8 cellular contexts compared by ENCODE assay signal in the genomic region with DNA sequence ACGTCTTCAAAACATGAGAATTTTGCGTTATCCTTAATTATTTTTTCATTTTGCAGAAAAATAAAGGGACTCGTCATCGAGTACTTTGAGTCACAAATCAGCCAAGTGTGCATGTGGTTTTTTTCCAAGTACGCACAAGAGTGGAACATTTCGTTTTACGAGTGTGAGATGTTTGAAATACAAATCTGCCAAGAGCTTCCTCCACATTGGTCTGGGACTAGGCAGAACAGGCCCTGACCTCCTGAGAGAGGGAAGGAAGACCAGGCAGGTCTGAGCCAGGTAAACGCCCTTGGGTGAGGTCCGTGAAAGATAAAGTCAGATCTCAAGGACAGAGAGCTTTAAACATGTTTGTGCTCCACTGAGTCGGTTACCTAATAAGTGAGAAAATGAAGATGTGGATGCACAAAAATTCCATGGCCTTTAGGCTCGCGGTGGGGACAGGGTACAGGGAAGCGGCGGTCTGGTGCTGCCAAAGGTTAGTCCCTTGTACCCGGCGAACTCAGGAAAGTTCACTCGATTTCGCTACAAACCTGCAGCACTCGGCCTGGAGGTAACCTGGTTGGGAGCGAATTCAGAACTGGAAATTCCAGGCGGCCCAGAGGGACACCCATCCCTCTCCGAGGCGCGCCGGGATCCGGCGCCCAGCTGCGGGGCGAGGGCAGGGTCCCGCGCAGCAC. TPM values are rescaled to one million over a fixed set of nuclear protein-coding genes. Genes with fewer than 3 reads are reported as not detected.
DNase-seq lines count a peak whose midpoint lies in the region; ATAC-seq and TF ChIP-seq lines count a peak whose summit lies in the region.

No MANE protein-coding gene starts in this region.

- H3K27ac Mint-ChIP-seq in CD8-positive, alpha-beta memory T cell = peak overlapping the region; percentile 92 to 99 (median 96)
- H3K27ac Mint-ChIP-seq in chondrocyte (ENCODE audit: unreplicated experiment) = peak overlapping the region; percentile 52

- H3K27me3 Mint-ChIP-seq in CD8-positive, alpha-beta memory T cell = peaks cover 0 to 2% of the 10 kb centered on the region in 2 donors
- no peaks in the 10 kb centered on the region for H3K27me3 Mint-ChIP-seq in chondrocyte (ENCODE audit: low read depth)

- no peak for DNase-seq in CD8-positive, alpha-beta memory T cell
- DNase-seq in MG63 (no peak), chondrocyte (ENCODE audit: low spot score) (no peak), lower leg skin (ENCODE audit: low spot score in 2 of 2) (peak; percentile 76 to 90)

- WGBS in lower leg skin, 2 donors = 12 to 16% methylated on average over 18 to 20 of the region's 31 CpGs
- WGBS in thymus = 17% methylated on average over 31 of the region's 31 CpGs

- POLR2A ChIA-PET in CD8-positive, alpha-beta memory T cell (lab: Charles Lee) = interaction anchor here (1.0 to 3.6 kb wide), 13 partner anchors 10 to 263 kb away, joined by 3 to 44 read pairs (median 5); partner anchors contain the start of genes MED4 and NUDT15

- intact Hi-C loops in lower leg skin (cut with DNase I; ENCODE audit: low total_unique reads) = no loop called here

- H3K36me3 Mint-ChIP-seq in CD8-positive, alpha-beta memory T cell = peaks cover 4 to 42% (median 9%) of the 10 kb centered on the region in 3 donors
- H3K36me3 Mint-ChIP-seq in chondrocyte (ENCODE audit: low read depth) = no peaks in the 10 kb centered on the region

- peak overlapping the region; percentile 81 for H3K4me3 ChIP-seq in CD8-positive, alpha-beta memory T cell (ENCODE audit: low read length)
- H3K4me3 ChIP-seq in MG63 (peak overlapping the region; percentile 87), lower leg skin (ENCODE audit: low read depth, poor library complexity, severe bottlenecking) (peak overlapping the region; percentile 51), thymus (ENCODE audit: low read length) (peak overlapping the region; percentile 82)

- ATAC-seq in GM21390 (IDR thresholded peaks at IDR 0.05; ENCODE audit: unreplicated experiment) (peak; percentile 11), HG02642 (IDR thresholded peaks at IDR 0.05; ENCODE audit: poor library complexity, unreplicated experiment) (no peak), GM21360 (IDR thresholded peaks at IDR 0.05; ENCODE audit: unreplicated experiment) (no peak)

- no peaks in the 10 kb centered on the region for H3K27me3 ChIP-seq in CD8-positive, alpha-beta memory T cell (ENCODE audit: insufficient read depth, low read length, poor library complexity, severe bottlenecking)
- H3K27me3 ChIP-seq in MG63 (no peaks in the 10 kb centered on the region), thymus (ENCODE audit: control insufficient read depth, insufficient read depth) (no peaks in the 10 kb centered on the region)

- H3K4me1 Mint-ChIP-seq in CD8-positive, alpha-beta memory T cell = peaks cover 44 to 62% (median 50%) of the 10 kb centered on the region in 3 donors
- H3K4me1 Mint-ChIP-seq in chondrocyte (ENCODE audit: low read depth) = peaks cover 43% of the 10 kb centered on the region

- no peak for TF ChIP-seq POLR2A in lower leg skin (IDR thresholded peaks at IDR 0.05)

- H3K4me3 Mint-ChIP-seq in CD8-positive, alpha-beta memory T cell = peak overlapping the region; percentile 95 to 100 (median 98)
- peak overlapping the region; percentile 91 for H3K4me3 Mint-ChIP-seq in chondrocyte (ENCODE audit: unreplicated experiment)

- TF ChIP-seq CTCF in chondrocyte (IDR thresholded peaks at IDR 0.05) (no peak), lower leg skin (IDR thresholded peaks at IDR 0.05) (no peak)

- no peaks in the 10 kb centered on the region for H3K9me3 ChIP-seq in CD8-positive, alpha-beta memory T cell (ENCODE audit: low read length)
- no peaks in the 10 kb centered on the region for H3K9me3 ChIP-seq in MG63
- H3K9me3 ChIP-seq in thymus (ENCODE audit: control insufficient read depth) = no peaks in the 10 kb centered on the region

- H3K9me3 Mint-ChIP-seq in CD8-positive, alpha-beta memory T cell = no peaks in the 10 kb centered on the region
- no peaks in the 10 kb centered on the region for H3K9me3 Mint-ChIP-seq in chondrocyte (ENCODE audit: low read depth)

- H3K27ac ChIP-seq in CD8-positive, alpha-beta memory T cell (ENCODE audit: low read depth, low read length) = peak overlapping the region; percentile 65
- peak overlapping the region; percentile 93 for H3K27ac ChIP-seq in thymus (ENCODE audit: low read depth)

- H3K4me1 ChIP-seq in CD8-positive, alpha-beta memory T cell (ENCODE audit: insufficient read depth, low read length) = peaks cover 40% of the 10 kb centered on the region
- peaks cover 14% of the 10 kb centered on the region for H3K4me1 ChIP-seq in thymus (ENCODE audit: control insufficient read depth, insufficient read depth, low read length)

- CTCF ChIA-PET in CD8-positive, alpha-beta memory T cell (lab: Charles Lee) = interaction anchor here (0.7 to 2.7 kb wide), 18 partner anchors 8 to 536 kb away, joined by 3 to 46 read pairs (median 6); partner anchors contain the start of genes MED4 and NUDT15

- no peaks in the 10 kb centered on the region for H3K36me3 ChIP-seq in CD8-positive, alpha-beta memory T cell (ENCODE audit: insufficient read depth, low read length)
- H3K36me3 ChIP-seq in MG63 = no peaks in the 10 kb centered on the region
- no peaks in the 10 kb centered on the region for H3K36me3 ChIP-seq in thymus (ENCODE audit: control insufficient read depth, insufficient read depth)

RNA-seq across cellular contexts. Expression of gene ITM2B, which starts 0.4 kb away (rescaled TPM):
- total RNA-seq in CD8-positive, alpha-beta memory T cell = 100 to 1,000 TPM; 122 to 127 TPM
- polyA plus RNA-seq in CD8-positive, alpha-beta memory T cell = 1,289 TPM
- 39.7 and 47.3 TPM in 2 replicates for total RNA-seq in MG63 (2014; rRNA removed; shearing (Covaris generic); ENCODE audit: low replicate concordance)
- 339 to 450 TPM (median 350 TPM) in 3 replicates for total RNA-seq in chondrocyte
- 100 to 1,000 TPM; 749 to 856 (median 792) TPM for total RNA-seq in lower leg skin
- 720 TPM for polyA plus RNA-seq in thymus

Comparison
In these comparisons a context has a peak if more than half of its experiments do, and no peak if none do; other contexts are left out.
1. DNase-seq: peak in lower leg skin (2 of 2); none in CD8-positive, alpha-beta memory T cell (0 of 5), MG63 (single experiment) and chondrocyte (single experiment).
2. Peak in every context shown above with its lines, with median percentiles within 50 percentile points of each other: H3K4me3 ChIP-seq.